ENCODE assay signal across 8 cellular contexts in the genomic region with DNA sequence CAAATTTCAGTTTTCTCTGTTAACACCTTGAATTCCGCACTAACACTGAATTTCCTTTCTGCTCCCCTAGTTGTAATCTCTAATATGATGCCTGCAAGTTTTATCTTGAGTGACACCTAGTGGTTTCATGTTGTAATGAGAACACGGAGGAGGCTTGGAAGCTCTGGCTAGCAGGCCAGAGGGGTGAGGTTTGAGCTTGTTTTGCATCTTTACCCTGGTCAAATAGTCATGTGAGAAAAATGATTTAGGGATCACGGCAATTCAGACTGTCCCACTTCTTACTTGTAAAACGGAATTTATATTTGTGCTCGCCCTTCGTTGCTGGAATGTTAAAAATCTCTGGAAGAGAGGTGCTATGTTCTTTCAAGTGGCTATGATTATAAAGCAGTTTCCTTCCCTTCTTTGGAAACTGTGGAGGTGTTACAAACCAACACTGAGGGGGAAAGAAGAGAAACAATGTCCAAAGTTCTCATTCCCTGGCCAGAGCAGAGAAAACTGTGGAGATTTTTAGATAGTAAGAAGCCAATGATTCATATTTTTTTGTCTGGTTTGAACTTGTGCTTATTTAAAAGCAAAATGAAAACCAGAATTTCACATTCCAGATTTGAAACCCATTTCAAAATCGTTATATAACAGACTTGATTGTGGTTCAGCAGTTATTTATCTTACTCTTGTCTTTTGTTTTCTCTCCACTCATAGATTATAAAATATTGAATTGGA. TPM values are rescaled to one million over a fixed set of nuclear protein-coding genes. Genes with fewer than 3 reads are reported as not detected.
DNase-seq lines count a peak whose midpoint lies in the region; ATAC-seq and TF ChIP-seq lines count a peak whose summit lies in the region.

No MANE protein-coding gene starts in this region.

- H4K20me1 ChIP-seq in SU-DHL-6 (ENCODE audit: low read depth, low read length) (no peaks in the 10 kb centered on the region), fibroblast of lung (ENCODE audit: control insufficient read depth, extremely low read depth, insufficient read depth, low read length) (no peaks in the 10 kb centered on the region)

- no peak overlapping the region for H3K4me3 ChIP-seq in SU-DHL-6 (ENCODE audit: insufficient read depth, low read length, poor library complexity, severe bottlenecking)
- peak overlapping the region in 1 of 4 experiments; percentile 29 for H3K4me3 ChIP-seq in fibroblast of lung (replicated peaks in 1 of 4; ENCODE audit: control extremely low read depth in 1 of 4, insufficient read depth in 1 of 4, low read depth in 3 of 4, low read length in 4 of 4)

- H3K9me3 Mint-ChIP-seq in CD14-positive monocyte (no peaks in the 10 kb centered on the region), nephron (no peaks in the 10 kb centered on the region)

- H3K4me1 ChIP-seq in fibroblast of lung (ENCODE audit: control insufficient read depth, extremely low read depth, insufficient read depth, low read length): no peaks in the 10 kb centered on the region

- DNase-seq in CD14-positive monocyte (ENCODE audit: low spot score) (no peak), NCI-H1048 (lab: John Stamatoyannopoulos, UW) (peak; percentile 33), fibroblast of lung (ENCODE audit: low read depth in 2 of 2) (peak; percentile 60 to 73)
- no peak for DNase-seq in effector CD8-positive, alpha-beta T cell (lab: John Stamatoyannopoulos, UW)

- TF ChIP-seq CTCF in CD14-positive monocyte (IDR thresholded peaks at IDR 0.05): peak; percentile 76
- peak; percentile 60 for TF ChIP-seq CTCF in SU-DHL-6 (IDR thresholded peaks at IDR 0.05; ENCODE audit: insufficient read depth, low read length, poor library complexity, severe bottlenecking)
- peak; percentile 70 to 76 for TF ChIP-seq CTCF in fibroblast of lung (conservative IDR thresholded peaks at IDR 0.05 in 1 of 2, IDR thresholded peaks at IDR 0.05 in 1 of 2; ENCODE audit: low read depth in 1 of 2, low read length in 2 of 2)
- peak; percentile 79 to 82 (median 82) for TF ChIP-seq CTCF in nephron (IDR thresholded peaks at IDR 0.05; ENCODE audit: unreplicated experiment in 3 of 3)

- H3K36me3 Mint-ChIP-seq in CD14-positive monocyte (no peaks in the 10 kb centered on the region), nephron (ENCODE audit: low read depth) (no peaks in the 10 kb centered on the region)

- H3K27me3 ChIP-seq in SU-DHL-6 (ENCODE audit: low read length) (no peaks in the 10 kb centered on the region), fibroblast of lung (ENCODE audit: control insufficient read depth, insufficient read depth, low read length) (no peaks in the 10 kb centered on the region)

- H3K9me3 ChIP-seq in SU-DHL-6 (ENCODE audit: insufficient read depth, low read length) (no peaks in the 10 kb centered on the region), fibroblast of lung (ENCODE audit: control insufficient read depth, insufficient read depth, low read depth, low read length) (no peaks in the 10 kb centered on the region)

- intact Hi-C loops in CD14-positive monocyte (cut with micrococcal nuclease): loop anchor here in 1 of 2 donors (10.0 kb wide), 1 partner anchor 1005 kb away; no protein-coding TSS in a partner anchor

- H3K79me2 ChIP-seq in SU-DHL-6 (ENCODE audit: insufficient read depth, low read length) (no peaks in the 10 kb centered on the region), fibroblast of lung (ENCODE audit: control insufficient read depth, insufficient read depth, low read length) (no peaks in the 10 kb centered on the region)

- H3K27ac ChIP-seq in SU-DHL-6 (ENCODE audit: low read depth, low read length): no peak overlapping the region
- peak overlapping the region; percentile 18 for H3K27ac ChIP-seq in fibroblast of lung (ENCODE audit: insufficient read depth, low read length)

- H3K4me2 ChIP-seq in SU-DHL-6 (ENCODE audit: low read depth, low read length, poor library complexity, severe bottlenecking) (no peak overlapping the region), fibroblast of lung (ENCODE audit: extremely low read depth, insufficient read depth, low read length) (peak overlapping the region; percentile 55)

- H3K4me3 Mint-ChIP-seq in CD14-positive monocyte (no peak overlapping the region), nephron (peak overlapping the region in 2 of 3 experiments; percentile 7 to 69)

- no peaks in the 10 kb centered on the region for H3K9me2 ChIP-seq in SU-DHL-6 (replicated peaks; ENCODE audit: insufficient read depth, low read length)

- no peaks in the 10 kb centered on the region for H3F3A ChIP-seq in SU-DHL-6 (ENCODE audit: insufficient read depth)

- ATAC-seq in GM18502 (IDR thresholded peaks at IDR 0.05; ENCODE audit: poor library complexity, unreplicated experiment) (peak; percentile 92), HG02763 (IDR thresholded peaks at IDR 0.05; ENCODE audit: unreplicated experiment) (peak; percentile 85)

- H3K36me3 ChIP-seq in SU-DHL-6 (ENCODE audit: low read length) (no peaks in the 10 kb centered on the region), fibroblast of lung (ENCODE audit: control insufficient read depth, insufficient read depth, low read length) (no peaks in the 10 kb centered on the region)

- no peaks in the 10 kb centered on the region for H3K4me1 Mint-ChIP-seq in CD14-positive monocyte
- H3K4me1 Mint-ChIP-seq in nephron: peaks cover 27% of the 10 kb centered on the region

- H3K27ac Mint-ChIP-seq in CD14-positive monocyte (no peak overlapping the region), nephron (peak overlapping the region; percentile 82 to 94 (median 85))

- H3K27me3 Mint-ChIP-seq in CD14-positive monocyte (ENCODE audit: low read depth in 3 of 3) (peaks cover 0 to 2% (median 1%) of the 10 kb centered on the region in 3 donors), nephron (ENCODE audit: low read depth) (no peaks in the 10 kb centered on the region)

- H2AFZ ChIP-seq in SU-DHL-6 (ENCODE audit: low read depth, low read length, severe bottlenecking) (no peak overlapping the region), fibroblast of lung (ENCODE audit: low read length) (peak overlapping the region; percentile 54)

- H3K9ac ChIP-seq in SU-DHL-6 (ENCODE audit: low read length) (no peak overlapping the region), fibroblast of lung (ENCODE audit: insufficient read depth, low read length) (no peak overlapping the region)

RNA-seq across cellular contexts. Expression of a gene that starts 5.3 kb away (rescaled TPM):
- not detected for polyA plus RNA-seq in CD14-positive monocyte
- 0.26 TPM in 1 of 2 replicates, not detected in the other for total RNA-seq in fibroblast of lung
- polyA plus RNA-seq in fibroblast of lung: 0.15 TPM in 1 of 2 replicates, not detected in the other
- polyA plus RNA-seq in fibroblast of lung (2012): 0.07 TPM in 1 of 2 replicates, not detected in the other
- polyA minus RNA-seq in fibroblast of lung (ENCODE audit: low replicate concordance): not detected in 2 replicates

Comparison
In these comparisons a context has a peak if more than half of its experiments do, and no peak if none do; other contexts are left out.
1. DNase-seq: peak in NCI-H1048 (single experiment) and fibroblast of lung (2 of 2); none in CD14-positive monocyte (single experiment) and effector CD8-positive, alpha-beta T cell (single experiment).
2. H3K27ac Mint-ChIP-seq: peak in nephron (3 of 3); none in CD14-positive monocyte (0 of 7).
3. H3K4me3 Mint-ChIP-seq: peak in nephron (2 of 3); none in CD14-positive monocyte (0 of 2).
4. Peak in every context shown above with its lines, with median percentiles within 50 percentile points of each other: CTCF ChIP-seq.